Comparison of ENCODE assay signal across 8 cellular contexts in genomic region chr4:20101831-20102230, GRCh38.
"Had no signal": no experiment of that assay in that cellular context is flagged by ENCODE, and none has a peak within 500 bp of the region (broad histone marks: within the 10 kb centered on the region; RNA-seq: fewer than 3 reads in every experiment).

No MANE protein-coding gene starts in this region.

- FAIRE-seq: G401.6, GM12878, GM12891, GM12892, GM18507, GM19239 had no signal

- DNase-seq: GDM1, GF-D8 had no signal

- ATAC-seq: GM12878 had no signal
